Comparison of ENCODE assay signal across 16 cellular contexts in the genomic region with DNA sequence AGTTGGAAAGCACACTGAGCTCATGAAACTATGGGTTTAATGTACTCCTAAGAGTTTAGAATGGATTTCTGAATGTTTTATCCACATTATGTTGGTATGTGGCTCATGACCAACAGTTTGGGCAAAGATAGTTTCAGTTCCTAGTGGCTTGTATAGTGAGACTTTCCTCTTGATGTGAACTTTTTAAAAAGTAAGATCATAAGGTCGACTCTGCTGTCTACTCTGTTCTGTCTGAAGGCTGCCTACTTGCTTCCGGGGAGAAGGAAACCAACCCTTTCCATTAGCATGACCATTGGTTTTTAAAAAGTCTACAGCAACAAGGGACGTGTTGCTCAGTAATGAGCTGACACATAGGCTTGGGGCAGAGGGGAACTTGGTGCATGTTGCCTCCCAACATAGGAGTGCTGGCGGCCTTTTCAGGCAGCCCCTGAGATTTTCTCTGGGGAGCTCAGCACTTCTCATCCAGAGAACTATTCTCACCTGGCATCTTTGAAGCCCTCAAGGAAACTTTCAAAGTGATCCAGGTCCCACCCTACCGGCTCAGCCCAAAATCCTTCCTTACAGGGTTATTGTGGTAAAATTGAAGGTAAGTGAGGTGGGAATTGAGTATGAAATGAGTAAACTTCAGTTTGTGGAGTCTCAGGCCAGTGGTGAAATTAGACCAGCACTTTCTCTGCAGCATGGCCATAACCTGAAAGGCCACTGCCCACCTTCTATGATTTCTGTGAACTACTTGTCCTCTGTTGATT. TPM values are rescaled to one million over a fixed set of nuclear protein-coding genes. Genes with fewer than 3 reads are reported as not detected.
A peak's percentile ranks its signal among the peaks of the same experiment; 100 is the strongest.
DNase-seq lines count a peak whose midpoint lies in the region; ATAC-seq and TF ChIP-seq lines count a peak whose summit lies in the region.
"Had no signal": no experiment of that assay in that cellular context is flagged by ENCODE, and none has a peak within 500 bp of the region (broad histone marks: within the 10 kb centered on the region; RNA-seq: fewer than 3 reads in every experiment).

No MANE protein-coding gene starts in this region.

- 83 to 89% methylated on average over 1 to 4 of the region's 5 CpGs for WGBS in gastroesophageal sphincter (ENCODE audit: low coverage in 1 of 2), 2 donors

- no peak for TF ChIP-seq CTCF in VCaP (conservative IDR thresholded peaks at IDR 0.05)
- TF ChIP-seq CTCF in glutamatergic neuron (IDR thresholded peaks at IDR 0.05; ENCODE audit: partially characterized antibody, unreplicated experiment): no peak
- no peak for TF ChIP-seq CTCF in gastroesophageal sphincter (IDR thresholded peaks at IDR 0.05)
- TF ChIP-seq CTCF in OCI-LY7 (conservative IDR thresholded peaks at IDR 0.05; ENCODE audit: low read length): no peak

- intact Hi-C loops in OCI-LY7 (cut with micrococcal nuclease; ENCODE audit: unreplicated experiment): loop anchor here (5.0 kb wide), 2 partner anchors 80 to 165 kb away; a partner anchor contains a TSS

- TF ChIP-seq EP300 in gastroesophageal sphincter (IDR thresholded peaks at IDR 0.05): no peak

- H3K9me3 ChIP-seq in gastroesophageal sphincter (no peaks in the 10 kb centered on the region), OCI-LY7 (ENCODE audit: low read length) (no peaks in the 10 kb centered on the region)
- H3K9me3 ChIP-seq: HAP-1, left lung, ovary, right lobe of liver, stomach, uterus had no signal

- H3K4me3 ChIP-seq in gastroesophageal sphincter (no peak overlapping the region), OCI-LY7 (ENCODE audit: low read depth, low read length, poor library complexity, severe bottlenecking) (no peak overlapping the region)
- H3K4me3 ChIP-seq: HAP-1, left lung, ovary, right lobe of liver, stomach, uterus had no signal

- H3K9me3 Mint-ChIP-seq in activated naive CD4-positive, alpha-beta T cell treated with anti-CD3 and anti-CD28 coated beads, Interleukin-2, amount 50 U/mL, for 24 hours: no peaks in the 10 kb centered on the region
- no peaks in the 10 kb centered on the region for H3K9me3 Mint-ChIP-seq in effector memory CD8-positive, alpha-beta T cell
- H3K9me3 Mint-ChIP-seq in stimulated activated naive B cell treated with anti-CD40 and anti-IgM and Interleukin-4, amounts not matched to agents 10 μg/mL and 1 μg/mL and 100 μg/mL, for 72 hours: no peaks in the 10 kb centered on the region
- H3K9me3 Mint-ChIP-seq in glutamatergic neuron (ENCODE audit: unreplicated experiment): no peaks in the 10 kb centered on the region
- H3K9me3 Mint-ChIP-seq: IgD-negative memory B cell had no signal

- H4K20me1 ChIP-seq in OCI-LY7 (ENCODE audit: insufficient read depth, low read length): no peaks in the 10 kb centered on the region

- no peak overlapping the region for H3K4me2 ChIP-seq in OCI-LY7 (ENCODE audit: low read length)

- H3K27ac ChIP-seq in VCaP (peak overlapping the region; percentile 7; the same call in 1 of the 2 replicates), gastroesophageal sphincter (peak overlapping the region in 1 of 4 donors; percentile 17), OCI-LY7 (ENCODE audit: low read depth, low read length, poor library complexity, severe bottlenecking) (no peak overlapping the region)
- H3K27ac ChIP-seq: HL-60, left lung, ovary, right lobe of liver, uterus had no signal

- H3K9me2 ChIP-seq in OCI-LY7 (ENCODE audit: insufficient read depth, low read length): no peaks in the 10 kb centered on the region

- peak overlapping the region; percentile 31 for H3K27ac Mint-ChIP-seq in activated naive CD4-positive, alpha-beta T cell treated with anti-CD3 and anti-CD28 coated beads, Interleukin-2, amount 50 U/mL, for 24 hours
- H3K27ac Mint-ChIP-seq in effector memory CD8-positive, alpha-beta T cell: peak overlapping the region; percentile 63 to 79
- peak overlapping the region; percentile 42 for H3K27ac Mint-ChIP-seq in stimulated activated naive B cell treated with anti-CD40 and anti-IgM and Interleukin-4, amounts not matched to agents 10 μg/mL and 1 μg/mL and 100 μg/mL, for 72 hours
- no peak overlapping the region for H3K27ac Mint-ChIP-seq in glutamatergic neuron (ENCODE audit: unreplicated experiment)

- no peak overlapping the region for H3K4me3 Mint-ChIP-seq in activated naive CD4-positive, alpha-beta T cell treated with anti-CD3 and anti-CD28 coated beads, Interleukin-2, amount 50 U/mL, for 24 hours
- no peak overlapping the region for H3K4me3 Mint-ChIP-seq in effector memory CD8-positive, alpha-beta T cell
- no peak overlapping the region for H3K4me3 Mint-ChIP-seq in stimulated activated naive B cell treated with anti-CD40 and anti-IgM and Interleukin-4, amounts not matched to agents 10 μg/mL and 1 μg/mL and 100 μg/mL, for 72 hours
- no peak overlapping the region for H3K4me3 Mint-ChIP-seq in glutamatergic neuron (ENCODE audit: unreplicated experiment)
- H3K4me3 Mint-ChIP-seq: IgD-negative memory B cell had no signal

- no TSS peak for BruUV-seq in OCI-LY7 (replicated peaks; lab: Mats Ljungman, UMichigan)

- no peak for DNase-seq in activated naive CD4-positive, alpha-beta T cell treated with Interleukin-2 at 50 U/mL for 16 hours
- no peak for DNase-seq in effector memory CD8-positive, alpha-beta T cell
- no peak for DNase-seq in stimulated activated naive B cell treated with anti-CD40 and anti-IgM and Interleukin-4, amounts not matched to agents 10 μg/mL and 1 μg/mL and 100 μg/mL, for 72 hours
- DNase-seq in glutamatergic neuron (no peak), OCI-LY7 (ENCODE audit: low spot score) (no peak)
- DNase-seq: right lobe of liver had no signal

- TF ChIP-seq POLR2A in gastroesophageal sphincter (IDR thresholded peaks at IDR 0.05): no peak

- POLR2A ChIA-PET in OCI-LY7 (lab: Charles Lee): interaction anchor here (1.0 kb wide), 1 partner anchor 13 kb away, joined by 3 read pairs; no protein-coding TSS in a partner anchor

- no peaks in the 10 kb centered on the region for H3K27me3 ChIP-seq in gastroesophageal sphincter
- H3K27me3 ChIP-seq: left lung, ovary, right lobe of liver, stomach, uterus had no signal

- CTCF ChIA-PET in OCI-LY7 (lab: Charles Lee; ENCODE audit: unreplicated experiment): no interaction called here

- H3K27me3 Mint-ChIP-seq in activated naive CD4-positive, alpha-beta T cell treated with anti-CD3 and anti-CD28 coated beads, Interleukin-2, amount 50 U/mL, for 24 hours: no peaks in the 10 kb centered on the region
- no peaks in the 10 kb centered on the region for H3K27me3 Mint-ChIP-seq in effector memory CD8-positive, alpha-beta T cell
- H3K27me3 Mint-ChIP-seq in stimulated activated naive B cell treated with anti-CD40 and anti-IgM and Interleukin-4, amounts not matched to agents 10 μg/mL and 1 μg/mL and 100 μg/mL, for 72 hours: no peaks in the 10 kb centered on the region
- no peaks in the 10 kb centered on the region for H3K27me3 Mint-ChIP-seq in glutamatergic neuron (ENCODE audit: unreplicated experiment)
- H3K27me3 Mint-ChIP-seq: IgD-negative memory B cell had no signal

- H2AFZ ChIP-seq in OCI-LY7 (ENCODE audit: low read length): no peak overlapping the region

- no peaks in the 10 kb centered on the region for H3K79me2 ChIP-seq in OCI-LY7 (ENCODE audit: insufficient read depth, low read depth, low read length)

- no peak for ATAC-seq in effector memory CD8-positive, alpha-beta T cell (replicated peaks)
- ATAC-seq in stimulated activated naive B cell treated with anti-CD40 and anti-IgM and Interleukin-4, amounts not matched to agents 10 μg/mL and 1 μg/mL and 100 μg/mL, for 72 hours (replicated peaks): peak; percentile 63 to 76
- no peak for ATAC-seq in gastroesophageal sphincter

- H3K36me3 ChIP-seq in gastroesophageal sphincter: peaks cover 0 to 94% of the 10 kb centered on the region in 2 donors
- peaks cover 99% of the 10 kb centered on the region for H3K36me3 ChIP-seq in OCI-LY7 (ENCODE audit: insufficient read depth, low read length)
- H3K36me3 ChIP-seq: ovary, uterus had no signal

- peaks cover 14% of the 10 kb centered on the region for H3K36me3 Mint-ChIP-seq in activated naive CD4-positive, alpha-beta T cell treated with anti-CD3 and anti-CD28 coated beads, Interleukin-2, amount 50 U/mL, for 24 hours
- peaks cover 89% of the 10 kb centered on the region for H3K36me3 Mint-ChIP-seq in effector memory CD8-positive, alpha-beta T cell (ENCODE audit: insufficient read depth)
- peaks cover 49 to 74% of the 10 kb centered on the region in 2 donors for H3K36me3 Mint-ChIP-seq in stimulated activated naive B cell treated with anti-CD40 and anti-IgM and Interleukin-4, amounts not matched to agents 10 μg/mL and 1 μg/mL and 100 μg/mL, for 72 hours
- H3K36me3 Mint-ChIP-seq in glutamatergic neuron (ENCODE audit: unreplicated experiment): peaks cover 6% of the 10 kb centered on the region

- H3K4me1 Mint-ChIP-seq in activated naive CD4-positive, alpha-beta T cell treated with anti-CD3 and anti-CD28 coated beads, Interleukin-2, amount 50 U/mL, for 24 hours: peaks cover 42% of the 10 kb centered on the region
- peaks cover 11 to 14% of the 10 kb centered on the region in 2 donors for H3K4me1 Mint-ChIP-seq in effector memory CD8-positive, alpha-beta T cell (ENCODE audit: low read depth in 2 of 2)
- H3K4me1 Mint-ChIP-seq in stimulated activated naive B cell treated with anti-CD40 and anti-IgM and Interleukin-4, amounts not matched to agents 10 μg/mL and 1 μg/mL and 100 μg/mL, for 72 hours: peaks cover 9 to 16% of the 10 kb centered on the region in 2 donors
- H3K4me1 Mint-ChIP-seq in glutamatergic neuron (ENCODE audit: low read depth, unreplicated experiment): no peaks in the 10 kb centered on the region

- peaks cover 0 to 13% (median 0%) of the 10 kb centered on the region in 3 donors for H3K4me1 ChIP-seq in gastroesophageal sphincter
- no peaks in the 10 kb centered on the region for H3K4me1 ChIP-seq in OCI-LY7 (ENCODE audit: insufficient read depth, low read length, poor library complexity, severe bottlenecking)
- H3K4me1 ChIP-seq: HAP-1, uterus had no signal

RNA-seq across cellular contexts. Expression of a gene that starts 30.7 kb away (rescaled TPM):
- total RNA-seq in glutamatergic neuron (ENCODE audit: unreplicated experiment) (78.6 TPM), gastroesophageal sphincter (10 to 100 TPM; 73.1 to 97.4 (median 79.5) TPM), OCI-LY7 (2022) (93.6 and 106 TPM in 2 replicates)
- total RNA-seq in OCI-LY7 (2014; rRNA removed; shearing (Covaris generic)): 65.2 and 74.1 TPM in 2 replicates

Comparison
In these comparisons a context has a peak if more than half of its experiments do, and no peak if none do; other contexts are left out.
1. ATAC-seq: peak in stimulated activated naive B cell treated with anti-CD40 and anti-IgM and Interleukin-4, amounts not matched to agents 10 μg/mL and 1 μg/mL and 100 μg/mL, for 72 hours (2 of 2); none in effector memory CD8-positive, alpha-beta T cell (single experiment) and gastroesophageal sphincter (single experiment).